ENCODE assay signal across 9 cellular contexts in the genomic region with DNA sequence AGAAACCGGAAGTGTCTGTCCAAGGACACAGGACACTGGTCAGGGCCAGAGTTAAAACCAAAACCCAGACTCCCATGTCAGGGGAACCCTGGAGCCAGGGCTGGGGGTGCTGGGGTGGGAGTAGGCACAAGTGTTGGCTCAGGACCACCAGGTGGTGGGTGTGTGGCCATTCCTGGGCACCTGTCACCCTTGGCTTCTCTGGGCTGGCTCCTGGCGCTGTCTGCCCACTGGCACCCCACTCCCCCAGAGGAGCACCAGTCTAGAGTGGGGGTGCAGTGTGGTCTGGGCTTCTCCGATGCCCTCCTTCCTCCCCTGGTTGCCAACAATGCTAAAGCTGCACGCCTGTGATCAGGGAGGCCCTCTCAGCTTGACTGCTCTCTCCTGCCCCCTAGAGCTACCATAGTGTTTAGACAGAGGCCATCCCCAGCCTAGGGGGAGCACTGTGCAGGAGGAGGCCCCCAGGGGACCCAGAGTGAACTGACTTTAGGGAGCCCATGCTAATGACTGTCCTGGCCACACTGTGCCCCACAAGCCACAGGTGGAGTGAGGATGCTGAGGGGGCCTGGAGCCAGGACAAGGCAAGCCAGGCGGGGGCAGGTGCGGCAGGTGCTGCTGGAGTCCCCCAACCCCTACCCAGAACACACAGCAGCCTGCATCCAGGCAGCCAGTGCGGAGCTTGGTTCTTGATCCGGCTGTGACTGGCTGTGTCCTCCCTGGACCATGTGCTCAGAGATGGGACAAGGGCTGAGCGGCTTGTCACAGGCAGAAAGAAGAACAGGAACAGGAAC. TPM values are rescaled to one million over a fixed set of nuclear protein-coding genes. Genes with fewer than 3 reads are reported as not detected.
DNase-seq lines count a peak whose midpoint lies in the region; ATAC-seq and TF ChIP-seq lines count a peak whose summit lies in the region.
"Had no signal": no experiment of that assay in that cellular context is flagged by ENCODE, and none has a peak within 500 bp of the region (broad histone marks: within the 10 kb centered on the region; RNA-seq: fewer than 3 reads in every experiment).

No MANE protein-coding gene starts in this region.

- no peak overlapping the region for H3K4me3 Mint-ChIP-seq in chondrocyte (ENCODE audit: unreplicated experiment)

- peaks cover 3% of the 10 kb centered on the region for H3K4me1 Mint-ChIP-seq in chondrocyte (ENCODE audit: low read depth)

- no peaks in the 10 kb centered on the region for H3K4me1 ChIP-seq in Peyer's patch
- H3K4me1 ChIP-seq in mucosa of descending colon (ENCODE audit: low read depth): no peaks in the 10 kb centered on the region

- TF ChIP-seq CTCF in GM12872 (IDR thresholded peaks at IDR 0.05; ENCODE audit: insufficient read depth, low read depth, low read length): peak; percentile 73
- peak in 4 of 6 experiments; percentile 11 to 34 (median 25) for TF ChIP-seq CTCF in Peyer's patch (IDR thresholded peaks at IDR 0.05)
- TF ChIP-seq CTCF in chondrocyte (IDR thresholded peaks at IDR 0.05): peak; percentile 69
- TF ChIP-seq CTCF in mucosa of descending colon (IDR thresholded peaks at IDR 0.05): no peak

- H3K4me3 ChIP-seq in Peyer's patch (no peak overlapping the region), mucosa of descending colon (no peak overlapping the region)

- ATAC-seq in HG02870 (IDR thresholded peaks at IDR 0.05; ENCODE audit: unreplicated experiment) (peak; percentile 59), mucosa of descending colon (peak; percentile 46)

- no peaks in the 10 kb centered on the region for H3K36me3 Mint-ChIP-seq in chondrocyte (ENCODE audit: low read depth)

- H3K27me3 Mint-ChIP-seq in chondrocyte (ENCODE audit: low read depth): peaks cover 11% of the 10 kb centered on the region

- H3K27ac ChIP-seq in Peyer's patch: no peak overlapping the region

- no peak for TF ChIP-seq POLR2A in Peyer's patch (IDR thresholded peaks at IDR 0.05)

- no peaks in the 10 kb centered on the region for H3K27me3 ChIP-seq in Peyer's patch

- no peak overlapping the region for H3K27ac Mint-ChIP-seq in chondrocyte (ENCODE audit: unreplicated experiment)

- H3K9me3 Mint-ChIP-seq in chondrocyte (ENCODE audit: low read depth): no peaks in the 10 kb centered on the region

- intact Hi-C loops in mucosa of descending colon (cut with DNase I, micrococcal nuclease): no loop called here

- H3K9me3 ChIP-seq in Peyer's patch (no peaks in the 10 kb centered on the region), mucosa of descending colon (no peaks in the 10 kb centered on the region)

- DNase-seq in Ammon's horn (ENCODE audit: low spot score): peak; percentile 65
- DNase-seq in Peyer's patch: peak in 2 of 3 donors; percentile 25 to 56
- peak; percentile 79 for DNase-seq in chondrocyte (ENCODE audit: low spot score)
- DNase-seq in mucosa of descending colon: peak in 2 of 3 donors; percentile 17 to 22
- DNase-seq in NCI-H2029 (lab: John Stamatoyannopoulos, UW): no peak
- DNase-seq in NCI-H510A treated with DMSO at 0.1 percent for 48 hours (lab: John Stamatoyannopoulos, UW): no peak

- H3K36me3 ChIP-seq in Peyer's patch: no peaks in the 10 kb centered on the region
- H3K36me3 ChIP-seq in mucosa of descending colon (ENCODE audit: low read depth): no peaks in the 10 kb centered on the region

RNA-seq across cellular contexts. Expression of a gene that starts 11.0 kb away (rescaled TPM):
- total RNA-seq in Peyer's patch (1 to 10 TPM in 1 of 4 donors, not detected in 3; 3.0 TPM), chondrocyte (0.05 to 0.18 TPM in 2 of 3 replicates, not detected in the other), mucosa of descending colon (1 to 10 TPM in 1 of 3 donors, under 1 TPM in 2; 0.43 to 1.2 (median 0.58) TPM)
- total RNA-seq: RPMI7951 had no signal

Comparison
In these comparisons a context has a peak if more than half of its experiments do, and no peak if none do; other contexts are left out.
1. DNase-seq: peak in Ammon's horn (single experiment), Peyer's patch (2 of 3), chondrocyte (single experiment) and mucosa of descending colon (2 of 3); none in NCI-H2029 (single experiment) and NCI-H510A treated with DMSO at 0.1 percent for 48 hours (single experiment).